In the genomic region with DNA sequence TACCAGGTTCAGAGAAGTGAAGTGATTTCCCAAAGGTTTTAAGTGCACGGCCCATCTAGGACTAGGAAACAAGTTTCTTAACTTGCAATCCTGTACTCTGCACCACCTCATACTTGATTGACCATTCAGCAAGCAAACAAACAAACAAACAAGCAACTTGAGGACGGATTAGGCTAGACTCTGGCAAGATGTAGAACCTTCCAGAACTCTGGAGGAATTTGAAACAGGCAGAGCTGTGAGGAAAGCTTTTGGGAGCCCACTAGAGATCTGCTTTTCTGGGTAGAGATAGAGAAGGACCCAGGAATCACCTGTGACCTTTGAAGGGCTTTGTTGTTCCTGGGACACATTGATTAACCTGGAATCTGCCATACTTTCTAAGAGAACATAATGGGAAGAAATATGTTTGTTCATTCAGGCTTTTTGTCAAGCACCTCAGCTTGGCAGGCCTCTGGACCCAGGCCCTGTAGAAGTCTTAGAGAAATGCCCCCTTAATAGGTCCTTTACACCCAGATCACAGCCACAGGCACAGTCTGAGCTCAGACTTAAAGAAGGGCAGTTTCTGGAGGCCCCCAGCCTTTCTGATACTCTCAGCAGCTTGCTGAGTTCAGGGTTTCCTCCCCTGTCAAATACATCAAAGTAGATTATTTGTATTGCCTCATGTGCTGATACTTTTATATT, we compare ENCODE assay signal across 8 cellular contexts. TPM values are rescaled to one million over a fixed set of nuclear protein-coding genes. Genes with fewer than 3 reads are reported as not detected.
DNase-seq lines count a peak whose midpoint lies in the region; TF ChIP-seq lines count a peak whose summit lies in the region.

No MANE protein-coding gene starts in this region.

- H2BK15ac ChIP-seq in mesenchymal stem cell (ENCODE audit: low read depth, poor library complexity, severe bottlenecking) = no peak overlapping the region

- H3K4me3 ChIP-seq in right atrium auricular region (peak overlapping the region; percentile 95 to 98), astrocyte of the spinal cord (ENCODE audit: low read depth, low read length) (peak overlapping the region; percentile 94), mesenchymal stem cell (ENCODE audit: insufficient read depth in 1 of 2, low read depth in 1 of 2, low read length in 2 of 2) (peak overlapping the region in 1 of 2 experiments; percentile 100)

- no peak overlapping the region for H2AK5ac ChIP-seq in mesenchymal stem cell (ENCODE audit: low read length, severe bottlenecking)

- peak overlapping the region; percentile 1 for H2AFZ ChIP-seq in mesenchymal stem cell (ENCODE audit: low read depth, low read length)

- H3K36me3 ChIP-seq in right atrium auricular region = no peaks in the 10 kb centered on the region
- no peaks in the 10 kb centered on the region for H3K36me3 ChIP-seq in mesenchymal stem cell (ENCODE audit: control insufficient read depth in 1 of 2, insufficient read depth in 2 of 2, low read depth in 1 of 2, low read length in 2 of 2)

- H3K9ac ChIP-seq in mesenchymal stem cell (ENCODE audit: low read length) = peak overlapping the region; percentile 99

- H2BK120ac ChIP-seq in mesenchymal stem cell (ENCODE audit: low read depth, low read length) = no peak overlapping the region

- H3K4me2 ChIP-seq in mesenchymal stem cell (ENCODE audit: low read length, poor library complexity, severe bottlenecking) = peak overlapping the region; percentile 80

- TF ChIP-seq CTCF in right atrium auricular region (IDR thresholded peaks at IDR 0.05) = no peak
- TF ChIP-seq CTCF in astrocyte of the spinal cord (IDR thresholded peaks at IDR 0.05; ENCODE audit: low read depth, low read length) = no peak

- H3K9me3 ChIP-seq in right atrium auricular region (no peaks in the 10 kb centered on the region), mesenchymal stem cell (ENCODE audit: control insufficient read depth, low read length) (no peaks in the 10 kb centered on the region)

- H2BK12ac ChIP-seq in mesenchymal stem cell (ENCODE audit: low read length in 2 of 2) = no peak overlapping the region

- H4K8ac ChIP-seq in mesenchymal stem cell (ENCODE audit: low read length) = peak overlapping the region; percentile 86

- H3K27ac ChIP-seq in right atrium auricular region (peak overlapping the region; percentile 93), mesenchymal stem cell (ENCODE audit: low read length, poor library complexity, severe bottlenecking) (peak overlapping the region; percentile 97)

- no peak overlapping the region for H4K91ac ChIP-seq in mesenchymal stem cell (ENCODE audit: low read length)

- no peaks in the 10 kb centered on the region for H3K79me1 ChIP-seq in mesenchymal stem cell (replicated peaks; ENCODE audit: low read length, poor library complexity, severe bottlenecking)

- DNase-seq in right atrium auricular region (ENCODE audit: low spot score) = no peak
- DNase-seq in cardiac septum (ENCODE audit: low spot score) = no peak
- DNase-seq in astrocyte of the spinal cord (ENCODE audit: low read depth, low spot score) = no peak
- DNase-seq in mesenchymal stem cell = no peak
- DNase-seq in posterior cingulate gyrus = no peak
- DNase-seq in NCI-H69 (lab: John Stamatoyannopoulos, UW) = no peak
- no peak for DNase-seq in iPS-NIHi7 (ENCODE audit: extremely low spot score)
- DNase-seq in LoVo (ENCODE audit: low spot score) = no peak

- in situ Hi-C loops in astrocyte of the spinal cord (cut with HindIII; ENCODE audit: low sequenced_read_pairs) = no loop called here

- no peak overlapping the region for H3K18ac ChIP-seq in mesenchymal stem cell (ENCODE audit: low read depth in 1 of 2, low read length in 2 of 2)

- no peak overlapping the region for H3K23ac ChIP-seq in mesenchymal stem cell (ENCODE audit: low read length in 2 of 2)

- H2BK5ac ChIP-seq in mesenchymal stem cell (ENCODE audit: low read depth, low read length, poor library complexity, severe bottlenecking) = no peak overlapping the region

- H3K27me3 ChIP-seq in right atrium auricular region = no peaks in the 10 kb centered on the region
- H3K27me3 ChIP-seq in mesenchymal stem cell (ENCODE audit: control insufficient read depth in 1 of 2, insufficient read depth in 1 of 2, low read length in 2 of 2) = peaks cover 0 to 4% of the 10 kb centered on the region in 2 experiments

- peaks cover 0 to 23% of the 10 kb centered on the region in 2 donors for H3K4me1 ChIP-seq in right atrium auricular region
- peaks cover 4% of the 10 kb centered on the region for H3K4me1 ChIP-seq in mesenchymal stem cell (ENCODE audit: control insufficient read depth, insufficient read depth, low read depth, low read length)

- H3K4ac ChIP-seq in mesenchymal stem cell (ENCODE audit: low read depth in 1 of 2, low read length in 2 of 2) = peak overlapping the region in 1 of 2 experiments; percentile 71

- H3K14ac ChIP-seq in mesenchymal stem cell (ENCODE audit: low read length in 2 of 2) = no peak overlapping the region

- intact Hi-C loops in cardiac septum (cut with DNase I) = loop anchor here (2.0 kb wide), 2 partner anchors 18 to 50 kb away; a partner anchor contains a TSS
- intact Hi-C loops in posterior cingulate gyrus (cut with DNase I) = no loop called here

- WGBS in mesenchymal stem cell = 45% methylated on average over 2 of the region's 2 CpGs

RNA-seq across cellular contexts. Expression of a gene that starts 0.8 kb away (rescaled TPM):
- 10 to 100 TPM; 11.6 to 13.9 TPM for total RNA-seq in right atrium auricular region
- total RNA-seq in cardiac septum = 10.1 TPM
- polyA plus RNA-seq in mesenchymal stem cell (2013, experiment 1 of 2) = 9.6 TPM
- polyA plus RNA-seq in mesenchymal stem cell (2013, experiment 2 of 2) = 10.1 TPM

RNA-seq across cellular contexts. Expression of a gene that starts 12.5 kb away (rescaled TPM):
- total RNA-seq in right atrium auricular region (100 to 1,000 TPM; 111 to 193 TPM), cardiac septum (400 TPM)
- polyA plus RNA-seq in mesenchymal stem cell (2013, experiment 1 of 2) = 40.7 TPM
- 39.6 TPM for polyA plus RNA-seq in mesenchymal stem cell (2013, experiment 2 of 2)

RNA-seq across cellular contexts. Expression of a gene that starts 50.6 kb away (rescaled TPM):
- 10 to 100 TPM; 35.7 to 68.6 TPM for total RNA-seq in right atrium auricular region
- total RNA-seq in cardiac septum = 69.4 TPM
- polyA plus RNA-seq in mesenchymal stem cell (2013, experiment 1 of 2) = 15.2 TPM
- 16.5 TPM for polyA plus RNA-seq in mesenchymal stem cell (2013, experiment 2 of 2)
